ENCODE assay signal across 25 cellular contexts in genomic region chr7:2922271-2922691, GRCh38.
"Had no signal": no experiment of that assay in that cellular context is flagged by ENCODE, and none has a peak within 500 bp of the region (broad histone marks: within the 10 kb centered on the region; RNA-seq: fewer than 3 reads in every experiment).

No MANE protein-coding gene starts in this region.

- H3K4me1 Mint-ChIP-seq: activated CD4-positive, alpha-beta memory T cell treated with anti-CD3 and anti-CD28 coated beads, Interleukin-2, amount 10 ng/mL, durations not matched to agents 7 days and 5 days; activated CD4-positive, alpha-beta T cell treated with anti-CD3 and anti-CD28 coated beads for 36 hours had no signal

- DNase-seq: activated CD4-positive, alpha-beta memory T cell treated with anti-CD3 and anti-CD28 coated beads, Interleukin-2, amount 10 ng/mL, durations not matched to agents 7 days and 5 days; activated CD4-positive, alpha-beta T cell treated with anti-CD3 and anti-CD28 coated beads for 36 hours; activated CD4-positive, alpha-beta T cell treated with anti-CD3 and anti-CD28 coated beads, Interleukin-2, amount 50 U/mL, for 1 hour; activated CD4-positive, CD25-positive, alpha-beta regulatory T cell; activated naive CD4-positive, alpha-beta T cell treated with anti-CD3 and anti-CD28 coated beads, Interleukin-2, amount 50 U/mL, for 16 hours; activated naive CD8-positive, alpha-beta T cell treated with anti-CD3 and anti-CD28 coated beads, Interleukin-2, amount 10 ng/mL, durations not matched to agents 7 days and 5 days; activated T-cell treated with anti-CD3 and anti-CD28 coated beads for 4 hours; activated T-cell treated with anti-CD3 and anti-CD28 coated beads, Interleukin-2, amount 50 U/mL, for 48 hours; adrenal gland; caudate nucleus; NCI-H1092; NCI-H1417; NCI-H2029 treated with DMSO at 0.1 percent for 48 hours; NCI-H345; NCI-H510A; NCI-H526 treated with DMSO at 0.1 percent for 48 hours; NCI-H82; SHP77 treated with DMSO at 0.1 percent for 48 hours; T-helper 17 cell; T1000 had no signal

- H3K9ac ChIP-seq: KMS-11 had no signal

- H3K27me3 ChIP-seq: adrenal gland had no signal

- H3K4me3 Mint-ChIP-seq: activated CD4-positive, alpha-beta memory T cell treated with anti-CD3 and anti-CD28 coated beads, Interleukin-2, amount 10 ng/mL, durations not matched to agents 7 days and 5 days; activated CD4-positive, alpha-beta T cell treated with anti-CD3 and anti-CD28 coated beads for 36 hours; activated naive CD8-positive, alpha-beta T cell treated with anti-CD3 and anti-CD28 coated beads, Interleukin-2, amount 10 ng/mL, durations not matched to agents 7 days and 5 days; T-helper 17 cell had no signal

- H3K27me3 Mint-ChIP-seq: activated CD4-positive, alpha-beta memory T cell treated with anti-CD3 and anti-CD28 coated beads, Interleukin-2, amount 10 ng/mL, durations not matched to agents 7 days and 5 days; activated CD4-positive, alpha-beta T cell treated with anti-CD3 and anti-CD28 coated beads for 36 hours; activated naive CD8-positive, alpha-beta T cell treated with anti-CD3 and anti-CD28 coated beads, Interleukin-2, amount 10 ng/mL, durations not matched to agents 7 days and 5 days; T-helper 17 cell had no signal

- H3K27ac Mint-ChIP-seq: activated CD4-positive, alpha-beta memory T cell treated with anti-CD3 and anti-CD28 coated beads, Interleukin-2, amount 10 ng/mL, durations not matched to agents 7 days and 5 days; activated CD4-positive, alpha-beta T cell treated with anti-CD3 and anti-CD28 coated beads for 36 hours; activated naive CD8-positive, alpha-beta T cell treated with anti-CD3 and anti-CD28 coated beads, Interleukin-2, amount 10 ng/mL, durations not matched to agents 7 days and 5 days; activated T-helper 2 cell treated with anti-CD3 and anti-CD28 coated beads, Interferon-gamma antibody, Interleukin-2, Interleukin-4, amounts not matched to agents 10 μg/mL and 5 μg/mL and 100 μg/mL, durations not matched to agents 14 hours and 24 hours and 36 hours; T-helper 17 cell had no signal

- FAIRE-seq: RCC 7860, TTC549 had no signal

- H3K9me3 Mint-ChIP-seq: activated CD4-positive, alpha-beta memory T cell treated with anti-CD3 and anti-CD28 coated beads, Interleukin-2, amount 10 ng/mL, durations not matched to agents 7 days and 5 days; activated naive CD8-positive, alpha-beta T cell treated with anti-CD3 and anti-CD28 coated beads, Interleukin-2, amount 10 ng/mL, durations not matched to agents 7 days and 5 days had no signal

- H3K4me1 ChIP-seq: adrenal gland, breast epithelium had no signal

- H3K4me2 ChIP-seq: KMS-11 had no signal

- H3K27ac ChIP-seq: adrenal gland, breast epithelium, KMS-11 had no signal

- H3K36me3 ChIP-seq: adrenal gland, breast epithelium had no signal

- ATAC-seq: activated CD4-positive, alpha-beta T cell treated with anti-CD3 and anti-CD28 coated beads for 36 hours; T-helper 17 cell had no signal

- H3K9me3 ChIP-seq: adrenal gland, breast epithelium had no signal

- H3K4me3 ChIP-seq: adrenal gland had no signal
